17 cellular contexts compared by ENCODE assay signal in the genomic region with DNA sequence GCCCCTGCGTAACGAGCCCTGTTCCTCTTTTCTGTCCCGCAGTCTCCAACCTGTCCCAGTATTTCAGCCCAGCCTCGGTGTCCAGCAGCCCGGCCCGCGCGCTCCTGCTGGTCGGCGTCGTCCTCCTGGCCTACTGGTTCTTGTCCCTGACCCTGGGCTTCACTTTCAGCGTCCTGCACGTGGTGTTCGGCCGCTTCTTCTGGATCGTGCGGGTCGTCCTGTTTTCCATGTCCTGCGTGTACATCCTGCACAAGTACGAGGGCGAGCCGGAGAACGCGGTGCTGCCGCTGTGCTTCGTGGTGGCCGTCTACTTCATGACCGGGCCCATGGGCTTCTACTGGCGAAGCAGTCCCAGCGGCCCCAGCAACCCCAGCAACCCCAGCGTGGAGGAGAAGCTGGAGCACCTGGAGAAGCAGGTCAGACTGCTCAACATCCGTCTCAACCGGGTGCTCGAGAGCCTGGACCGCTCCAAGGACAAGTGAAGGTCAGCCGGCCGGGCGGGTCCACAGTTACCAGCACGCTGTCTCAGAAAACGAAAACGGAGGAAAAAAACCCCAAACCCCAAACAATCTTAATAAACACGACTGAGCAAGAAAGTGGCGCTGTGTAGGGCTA.
"Had no signal": no experiment of that assay in that cellular context is flagged by ENCODE, and none has a peak within 500 bp of the region (broad histone marks: within the 10 kb centered on the region; RNA-seq: fewer than 3 reads in every experiment).

No MANE protein-coding gene starts in this region.

- H3K9me3 ChIP-seq: esophagus muscularis mucosa, gastroesophageal sphincter, prostate gland, uterus had no signal

- DNase-seq: effector memory CD8-positive, alpha-beta T cell; kidney; left colon; mammary epithelial cell; natural killer cell; spleen; stimulated activated CD4-positive, alpha-beta T cell treated with anti-CD3 and anti-CD28 coated beads, Interleukin-15, amount 100 ng/mL, for 24 hours; stimulated activated CD4-positive, alpha-beta T cell treated with anti-CD3 and anti-CD28 coated beads, Interleukin-1b, Interleukin-23, amount 100 ng/mL, for 48 hours; stimulated activated CD4-positive, alpha-beta T cell treated with anti-CD3 and anti-CD28 coated beads, Interleukin-4, amount 100 ng/mL, for 24 hours; stimulated activated naive CD8-positive, alpha-beta T cell treated with anti-CD3 and anti-CD28 coated beads, Interleukin-15, amount 100 ng/mL, for 72 hours; substantia nigra; uterus had no signal

- H3K4me3 ChIP-seq: esophagus muscularis mucosa, gastroesophageal sphincter, prostate gland, spleen, uterus had no signal

- FAIRE-seq: kidney had no signal

- H3K4me1 ChIP-seq: esophagus muscularis mucosa, gastroesophageal sphincter, prostate gland, spleen, uterus had no signal

- H2AFZ ChIP-seq: parathyroid adenoma had no signal

- H3K9ac ChIP-seq: parathyroid adenoma had no signal

- H3K36me3 ChIP-seq: prostate gland, uterus had no signal

- H3K79me2 ChIP-seq: parathyroid adenoma had no signal

- H3K27me3 ChIP-seq: esophagus muscularis mucosa, gastroesophageal sphincter, spleen, uterus had no signal

- H3K27ac ChIP-seq: epithelial cell of prostate, esophagus muscularis mucosa, gastroesophageal sphincter, parathyroid adenoma, prostate gland, spleen, uterus had no signal
